In the genomic region with DNA sequence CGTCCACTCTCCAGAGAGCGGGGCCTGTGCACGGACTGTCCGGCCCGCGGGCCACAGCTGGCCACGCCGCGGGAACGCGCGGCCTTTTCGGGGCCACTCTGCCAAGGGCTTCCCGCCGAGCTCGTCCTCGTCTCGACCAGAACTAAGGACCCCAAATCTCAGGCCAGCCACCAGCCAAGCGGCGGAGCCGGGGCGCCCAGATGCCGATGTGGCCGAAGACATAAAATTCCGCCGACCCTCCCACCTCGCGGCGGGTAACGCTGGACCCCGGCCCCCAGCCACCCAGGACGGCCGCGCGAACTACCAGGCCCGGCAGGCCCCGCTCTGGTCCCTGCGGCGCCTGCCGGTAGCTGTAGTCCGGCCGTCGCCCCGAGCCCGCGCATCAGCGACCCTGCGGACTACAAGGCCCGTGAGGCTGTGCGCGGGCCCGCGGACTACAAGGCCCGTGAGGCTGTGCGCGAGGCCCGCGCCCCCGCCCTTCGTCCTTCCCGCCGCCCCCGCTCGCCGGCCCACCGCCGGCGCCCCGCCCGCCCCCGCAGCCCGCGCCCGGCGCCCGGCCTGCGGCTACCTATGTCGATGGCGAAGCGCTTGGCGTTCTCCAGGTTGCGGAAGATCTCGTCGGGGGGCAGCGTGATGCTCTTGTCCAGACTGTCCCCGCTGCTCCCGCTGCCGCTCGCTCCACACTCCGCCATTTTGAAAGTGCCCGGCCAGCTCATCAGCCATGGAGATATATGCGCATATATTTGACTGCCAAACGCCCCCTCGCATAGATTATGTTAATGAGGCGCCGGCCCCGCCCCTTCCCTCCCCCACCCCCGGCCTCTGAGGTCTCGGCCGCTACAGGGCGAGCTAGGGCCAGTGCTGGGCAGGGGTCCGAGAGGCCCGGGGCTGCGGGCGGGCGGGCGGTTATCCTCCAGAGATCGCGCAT, we compare ENCODE assay signal across 8 cellular contexts. TPM values are rescaled to one million over a fixed set of nuclear protein-coding genes. Genes with fewer than 3 reads are reported as not detected.
A peak's percentile ranks its signal among the peaks of the same experiment; 100 is the strongest.
DNase-seq lines count a peak whose midpoint lies in the region; ATAC-seq and TF ChIP-seq lines count a peak whose summit lies in the region.

A gene (minus strand): TSS at position 701 of the 928 bp plus-strand sequence. CDS start 9 bp downstream, at position 692.

- no peak within 1 kb of the TSS for H2AFZ ChIP-seq in neural progenitor cell (replicated peaks)

- ATAC-seq in GM21737 (IDR thresholded peaks at IDR 0.05; ENCODE audit: unreplicated experiment): peak; percentile 71

- peaks cover 9% of the 10 kb centered on the region for H3K27me3 Mint-ChIP-seq in neural progenitor cell (ENCODE audit: insufficient read depth, low read depth)

- peak; percentile 98 for DNase-seq in Daoy (ENCODE audit: low read depth)
- peak; percentile 42 for DNase-seq in SIG-M5 (lab: John Stamatoyannopoulos, UW)
- DNase-seq in activated gamma-delta T cell (lab: John Stamatoyannopoulos, UW): peak; percentile 84
- DNase-seq in fibroblast of villous mesenchyme (ENCODE audit: low read depth): peak; percentile 95
- DNase-seq in neural progenitor cell (ENCODE audit: low spot score): peak; percentile 99
- peak; percentile 89 for DNase-seq in stromal cell of bone marrow (ENCODE audit: low read depth)

- TF ChIP-seq CTCF in fibroblast of villous mesenchyme (IDR thresholded peaks at IDR 0.05; ENCODE audit: insufficient read depth, low read depth, low read length): peak; percentile 27
- TF ChIP-seq CTCF in neural progenitor cell (IDR thresholded peaks at IDR 0.05): no peak

- H3K4me3 Mint-ChIP-seq in neural progenitor cell: peak within 1 kb of the TSS; percentile 96

- H3K9me3 ChIP-seq in KOPT-K1 (ENCODE audit: insufficient read depth, low read length, poor library complexity, severe bottlenecking): no peaks in the 10 kb centered on the region
- no peaks in the 10 kb centered on the region for H3K9me3 ChIP-seq in neural progenitor cell (ENCODE audit: low read depth)

- H3K4me1 ChIP-seq in neural progenitor cell: peaks cover 39% of the 10 kb centered on the region

- H3K4me2 ChIP-seq in neural progenitor cell: peak within 1 kb of the TSS; percentile 97

- H3K27me3 ChIP-seq in neural progenitor cell: peaks cover 47% of the 10 kb centered on the region

- no peaks in the 10 kb centered on the region for H3K9me3 Mint-ChIP-seq in neural progenitor cell

- H3K4me1 Mint-ChIP-seq in neural progenitor cell: peaks cover 36% of the 10 kb centered on the region

- peaks cover 78% of the 10 kb centered on the region for H4K20me1 ChIP-seq in neural progenitor cell (ENCODE audit: low read depth)

- peak within 1 kb of the TSS; percentile 73 for H3K4me3 ChIP-seq in fibroblast of villous mesenchyme (ENCODE audit: low read depth, low read length)
- peak within 1 kb of the TSS; percentile 94 for H3K4me3 ChIP-seq in neural progenitor cell

- H3K36me3 ChIP-seq in KOPT-K1 (ENCODE audit: insufficient read depth, low read length) (peaks cover 22% of the 10 kb centered on the region), neural progenitor cell (no peaks in the 10 kb centered on the region)

- peaks cover 22% of the 10 kb centered on the region for H3F3A ChIP-seq in neural progenitor cell (ENCODE audit: low read depth)

- peaks cover 44% of the 10 kb centered on the region for H3K79me2 ChIP-seq in neural progenitor cell (ENCODE audit: low read depth)

- peak within 1 kb of the TSS; percentile 76 for H3K27ac ChIP-seq in KOPT-K1 (ENCODE audit: low read depth, low read length, poor library complexity, severe bottlenecking)
- H3K27ac ChIP-seq in neural progenitor cell: no peak within 1 kb of the TSS

- peaks cover under 1% of the 10 kb centered on the region for H3K36me3 Mint-ChIP-seq in neural progenitor cell

- H3K27ac Mint-ChIP-seq in neural progenitor cell: peak within 1 kb of the TSS; percentile 98

- peak within 1 kb of the TSS; percentile 78 for H3K9ac ChIP-seq in neural progenitor cell

RNA-seq across cellular contexts. Expression of the gene that starts here (rescaled TPM):
- total RNA-seq in Daoy (2014; rRNA removed; shearing (Covaris generic)): 18.6 and 44.7 TPM in 2 replicates
- 23.8 and 27.6 TPM in 2 replicates for total RNA-seq in fibroblast of villous mesenchyme
- 30.6 and 53.9 TPM in 2 replicates for total RNA-seq in neural progenitor cell (ENCODE audit: low replicate concordance)

Comparison
In these comparisons a context has a peak if more than half of its experiments do, and no peak if none do; other contexts are left out.
1. DNase-seq: peak in every context shown above with its lines; median percentile 99 in neural progenitor cell; 98 in Daoy; 95 in fibroblast of villous mesenchyme; 89 in stromal cell of bone marrow; 84 in activated gamma-delta T cell; 42 in SIG-M5.